In genomic region chr10:96092999-96093767, GRCh38 we compare ENCODE assay signal across 1 cellular context.
TF ChIP-seq lines count a peak whose summit lies in the region.

No MANE protein-coding gene starts in this region.

TF ChIP-seq in HepG2, 621 proteins besides CTCF, POLR2A, EP300 and RAD21 (continued from another document and continues in another):
- TF ChIP-seq HNF1B (CRISPR knock-in tag; IDR thresholded peaks at IDR 0.05) (no peak), ZNF672 (CRISPR knock-in tag; IDR thresholded peaks at IDR 0.05) (no peak), ZNF816 (CRISPR knock-in tag; IDR thresholded peaks at IDR 0.05; ENCODE audit: borderline replicate concordance) (no peak; the same call in 1 of the 2 replicates), IRF2 (CRISPR knock-in tag; IDR thresholded peaks at IDR 0.05) (no peak), ZMYM4 (CRISPR knock-in tag; IDR thresholded peaks at IDR 0.05) (0 out of 2 replicates have a peak, but pooled peaks have one; percentile 35), ZNF616 (CRISPR knock-in tag; IDR thresholded peaks at IDR 0.05; ENCODE audit: low read depth) (no peak), FOXK2 (IDR thresholded peaks at IDR 0.05) (no peak), PHF8 (CRISPR knock-in tag; IDR thresholded peaks at IDR 0.05) (no peak), ZNF879 (CRISPR knock-in tag; IDR thresholded peaks at IDR 0.05) (no peak), ZNF619 (CRISPR knock-in tag; IDR thresholded peaks at IDR 0.05) (no peak), MAZ (IDR thresholded peaks at IDR 0.05; ENCODE audit: borderline replicate concordance, low read depth, low read length) (no peak), MAZ (CRISPR knock-in tag; IDR thresholded peaks at IDR 0.05; ENCODE audit: low read depth) (no peak), KLF16 (CRISPR knock-in tag; IDR thresholded peaks at IDR 0.05) (no peak; a peak in 1 of 4 replicates), ZFP82 (CRISPR knock-in tag; IDR thresholded peaks at IDR 0.05; ENCODE audit: borderline replicate concordance) (no peak), POLR2AphosphoS2 (IDR thresholded peaks at IDR 0.05; ENCODE audit: low read depth, low read length) (no peak), USF2 (IDR thresholded peaks at IDR 0.05; ENCODE audit: low read depth, low read length) (no peak), USF2 (CRISPR knock-in tag; IDR thresholded peaks at IDR 0.05; ENCODE audit: borderline replicate concordance) (no peak), TBX3 (IDR thresholded peaks at IDR 0.05; ENCODE audit: borderline replicate concordance) (no peak), ZFP91 (CRISPR knock-in tag; IDR thresholded peaks at IDR 0.05; ENCODE audit: borderline replicate concordance) (no peak), DPF2 (CRISPR knock-in tag; IDR thresholded peaks at IDR 0.05; ENCODE audit: borderline replicate concordance, low read depth) (no peak), ZKSCAN1 (IDR thresholded peaks at IDR 0.05; ENCODE audit: low read length) (no peak), KDM6A (CRISPR knock-in tag; IDR thresholded peaks at IDR 0.05; ENCODE audit: low read depth) (peak; percentile 68), ZSCAN22 (CRISPR knock-in tag; IDR thresholded peaks at IDR 0.05) (no peak), SKI (IDR thresholded peaks at IDR 0.05; ENCODE audit: partially characterized antibody) (no peak), ZNF225 (CRISPR knock-in tag; IDR thresholded peaks at IDR 0.05) (no peak), ZBTB38 (CRISPR knock-in tag; IDR thresholded peaks at IDR 0.05) (no peak), ZNF775 (CRISPR knock-in tag; IDR thresholded peaks at IDR 0.05; ENCODE audit: borderline replicate concordance) (peak; percentile 85), ZBTB33 (CRISPR knock-in tag; IDR thresholded peaks at IDR 0.05) (no peak), ZNF280B (CRISPR knock-in tag; IDR thresholded peaks at IDR 0.05; ENCODE audit: borderline replicate concordance) (no peak), ISL2 (CRISPR knock-in tag; IDR thresholded peaks at IDR 0.05) (no peak; the same call in 1 of the 2 replicates), YEATS2 (CRISPR knock-in tag; IDR thresholded peaks at IDR 0.05; ENCODE audit: borderline replicate concordance) (peak; percentile 20; the same call in 1 of the 2 replicates), SPEN (CRISPR knock-in tag; IDR thresholded peaks at IDR 0.05; ENCODE audit: low read depth) (no peak)
- TF ChIP-seq, protein P1, sequence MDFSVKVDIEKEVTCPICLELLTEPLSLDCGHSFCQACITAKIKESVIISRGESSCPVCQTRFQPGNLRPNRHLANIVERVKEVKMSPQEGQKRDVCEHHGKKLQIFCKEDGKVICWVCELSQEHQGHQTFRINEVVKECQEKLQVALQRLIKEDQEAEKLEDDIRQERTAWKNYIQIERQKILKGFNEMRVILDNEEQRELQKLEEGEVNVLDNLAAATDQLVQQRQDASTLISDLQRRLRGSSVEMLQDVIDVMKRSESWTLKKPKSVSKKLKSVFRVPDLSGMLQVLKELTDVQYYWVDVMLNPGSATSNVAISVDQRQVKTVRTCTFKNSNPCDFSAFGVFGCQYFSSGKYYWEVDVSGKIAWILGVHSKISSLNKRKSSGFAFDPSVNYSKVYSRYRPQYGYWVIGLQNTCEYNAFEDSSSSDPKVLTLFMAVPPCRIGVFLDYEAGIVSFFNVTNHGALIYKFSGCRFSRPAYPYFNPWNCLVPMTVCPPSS (IDR thresholded peaks at IDR 0.05) = no peak
- TF ChIP-seq, protein P2, sequence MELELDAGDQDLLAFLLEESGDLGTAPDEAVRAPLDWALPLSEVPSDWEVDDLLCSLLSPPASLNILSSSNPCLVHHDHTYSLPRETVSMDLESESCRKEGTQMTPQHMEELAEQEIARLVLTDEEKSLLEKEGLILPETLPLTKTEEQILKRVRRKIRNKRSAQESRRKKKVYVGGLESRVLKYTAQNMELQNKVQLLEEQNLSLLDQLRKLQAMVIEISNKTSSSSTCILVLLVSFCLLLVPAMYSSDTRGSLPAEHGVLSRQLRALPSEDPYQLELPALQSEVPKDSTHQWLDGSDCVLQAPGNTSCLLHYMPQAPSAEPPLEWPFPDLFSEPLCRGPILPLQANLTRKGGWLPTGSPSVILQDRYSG (CRISPR knock-in tag; IDR thresholded peaks at IDR 0.05) = no peak
- TF ChIP-seq, protein P3, sequence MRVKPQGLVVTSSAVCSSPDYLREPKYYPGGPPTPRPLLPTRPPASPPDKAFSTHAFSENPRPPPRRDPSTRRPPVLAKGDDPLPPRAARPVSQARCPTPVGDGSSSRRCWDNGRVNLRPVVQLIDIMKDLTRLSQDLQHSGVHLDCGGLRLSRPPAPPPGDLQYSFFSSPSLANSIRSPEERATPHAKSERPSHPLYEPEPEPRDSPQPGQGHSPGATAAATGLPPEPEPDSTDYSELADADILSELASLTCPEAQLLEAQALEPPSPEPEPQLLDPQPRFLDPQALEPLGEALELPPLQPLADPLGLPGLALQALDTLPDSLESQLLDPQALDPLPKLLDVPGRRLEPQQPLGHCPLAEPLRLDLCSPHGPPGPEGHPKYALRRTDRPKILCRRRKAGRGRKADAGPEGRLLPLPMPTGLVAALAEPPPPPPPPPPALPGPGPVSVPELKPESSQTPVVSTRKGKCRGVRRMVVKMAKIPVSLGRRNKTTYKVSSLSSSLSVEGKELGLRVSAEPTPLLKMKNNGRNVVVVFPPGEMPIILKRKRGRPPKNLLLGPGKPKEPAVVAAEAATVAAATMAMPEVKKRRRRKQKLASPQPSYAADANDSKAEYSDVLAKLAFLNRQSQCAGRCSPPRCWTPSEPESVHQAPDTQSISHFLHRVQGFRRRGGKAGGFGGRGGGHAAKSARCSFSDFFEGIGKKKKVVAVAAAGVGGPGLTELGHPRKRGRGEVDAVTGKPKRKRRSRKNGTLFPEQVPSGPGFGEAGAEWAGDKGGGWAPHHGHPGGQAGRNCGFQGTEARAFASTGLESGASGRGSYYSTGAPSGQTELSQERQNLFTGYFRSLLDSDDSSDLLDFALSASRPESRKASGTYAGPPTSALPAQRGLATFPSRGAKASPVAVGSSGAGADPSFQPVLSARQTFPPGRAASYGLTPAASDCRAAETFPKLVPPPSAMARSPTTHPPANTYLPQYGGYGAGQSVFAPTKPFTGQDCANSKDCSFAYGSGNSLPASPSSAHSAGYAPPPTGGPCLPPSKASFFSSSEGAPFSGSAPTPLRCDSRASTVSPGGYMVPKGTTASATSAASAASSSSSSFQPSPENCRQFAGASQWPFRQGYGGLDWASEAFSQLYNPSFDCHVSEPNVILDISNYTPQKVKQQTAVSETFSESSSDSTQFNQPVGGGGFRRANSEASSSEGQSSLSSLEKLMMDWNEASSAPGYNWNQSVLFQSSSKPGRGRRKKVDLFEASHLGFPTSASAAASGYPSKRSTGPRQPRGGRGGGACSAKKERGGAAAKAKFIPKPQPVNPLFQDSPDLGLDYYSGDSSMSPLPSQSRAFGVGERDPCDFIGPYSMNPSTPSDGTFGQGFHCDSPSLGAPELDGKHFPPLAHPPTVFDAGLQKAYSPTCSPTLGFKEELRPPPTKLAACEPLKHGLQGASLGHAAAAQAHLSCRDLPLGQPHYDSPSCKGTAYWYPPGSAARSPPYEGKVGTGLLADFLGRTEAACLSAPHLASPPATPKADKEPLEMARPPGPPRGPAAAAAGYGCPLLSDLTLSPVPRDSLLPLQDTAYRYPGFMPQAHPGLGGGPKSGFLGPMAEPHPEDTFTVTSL (CRISPR knock-in tag; IDR thresholded peaks at IDR 0.05; ENCODE audit: borderline replicate concordance) = no peak; the same call in 1 of the 2 replicates
- TF ChIP-seq, protein P4, sequence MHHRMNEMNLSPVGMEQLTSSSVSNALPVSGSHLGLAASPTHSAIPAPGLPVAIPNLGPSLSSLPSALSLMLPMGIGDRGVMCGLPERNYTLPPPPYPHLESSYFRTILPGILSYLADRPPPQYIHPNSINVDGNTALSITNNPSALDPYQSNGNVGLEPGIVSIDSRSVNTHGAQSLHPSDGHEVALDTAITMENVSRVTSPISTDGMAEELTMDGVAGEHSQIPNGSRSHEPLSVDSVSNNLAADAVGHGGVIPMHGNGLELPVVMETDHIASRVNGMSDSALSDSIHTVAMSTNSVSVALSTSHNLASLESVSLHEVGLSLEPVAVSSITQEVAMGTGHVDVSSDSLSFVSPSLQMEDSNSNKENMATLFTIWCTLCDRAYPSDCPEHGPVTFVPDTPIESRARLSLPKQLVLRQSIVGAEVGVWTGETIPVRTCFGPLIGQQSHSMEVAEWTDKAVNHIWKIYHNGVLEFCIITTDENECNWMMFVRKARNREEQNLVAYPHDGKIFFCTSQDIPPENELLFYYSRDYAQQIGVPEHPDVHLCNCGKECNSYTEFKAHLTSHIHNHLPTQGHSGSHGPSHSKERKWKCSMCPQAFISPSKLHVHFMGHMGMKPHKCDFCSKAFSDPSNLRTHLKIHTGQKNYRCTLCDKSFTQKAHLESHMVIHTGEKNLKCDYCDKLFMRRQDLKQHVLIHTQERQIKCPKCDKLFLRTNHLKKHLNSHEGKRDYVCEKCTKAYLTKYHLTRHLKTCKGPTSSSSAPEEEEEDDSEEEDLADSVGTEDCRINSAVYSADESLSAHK (CRISPR knock-in tag; IDR thresholded peaks at IDR 0.05; ENCODE audit: borderline replicate concordance) = no peak
- TF ChIP-seq, protein P5, sequence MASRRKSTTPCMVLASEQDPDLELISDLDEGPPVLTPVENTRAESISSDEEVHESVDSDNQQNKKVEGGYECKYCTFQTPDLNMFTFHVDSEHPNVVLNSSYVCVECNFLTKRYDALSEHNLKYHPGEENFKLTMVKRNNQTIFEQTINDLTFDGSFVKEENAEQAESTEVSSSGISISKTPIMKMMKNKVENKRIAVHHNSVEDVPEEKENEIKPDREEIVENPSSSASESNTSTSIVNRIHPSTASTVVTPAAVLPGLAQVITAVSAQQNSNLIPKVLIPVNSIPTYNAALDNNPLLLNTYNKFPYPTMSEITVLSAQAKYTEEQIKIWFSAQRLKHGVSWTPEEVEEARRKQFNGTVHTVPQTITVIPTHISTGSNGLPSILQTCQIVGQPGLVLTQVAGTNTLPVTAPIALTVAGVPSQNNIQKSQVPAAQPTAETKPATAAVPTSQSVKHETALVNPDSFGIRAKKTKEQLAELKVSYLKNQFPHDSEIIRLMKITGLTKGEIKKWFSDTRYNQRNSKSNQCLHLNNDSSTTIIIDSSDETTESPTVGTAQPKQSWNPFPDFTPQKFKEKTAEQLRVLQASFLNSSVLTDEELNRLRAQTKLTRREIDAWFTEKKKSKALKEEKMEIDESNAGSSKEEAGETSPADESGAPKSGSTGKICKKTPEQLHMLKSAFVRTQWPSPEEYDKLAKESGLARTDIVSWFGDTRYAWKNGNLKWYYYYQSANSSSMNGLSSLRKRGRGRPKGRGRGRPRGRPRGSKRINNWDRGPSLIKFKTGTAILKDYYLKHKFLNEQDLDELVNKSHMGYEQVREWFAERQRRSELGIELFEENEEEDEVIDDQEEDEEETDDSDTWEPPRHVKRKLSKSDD (CRISPR knock-in tag; IDR thresholded peaks at IDR 0.05; ENCODE audit: low read depth) = no peak
